Comparison of ENCODE assay signal across 8 cellular contexts in the genomic region with DNA sequence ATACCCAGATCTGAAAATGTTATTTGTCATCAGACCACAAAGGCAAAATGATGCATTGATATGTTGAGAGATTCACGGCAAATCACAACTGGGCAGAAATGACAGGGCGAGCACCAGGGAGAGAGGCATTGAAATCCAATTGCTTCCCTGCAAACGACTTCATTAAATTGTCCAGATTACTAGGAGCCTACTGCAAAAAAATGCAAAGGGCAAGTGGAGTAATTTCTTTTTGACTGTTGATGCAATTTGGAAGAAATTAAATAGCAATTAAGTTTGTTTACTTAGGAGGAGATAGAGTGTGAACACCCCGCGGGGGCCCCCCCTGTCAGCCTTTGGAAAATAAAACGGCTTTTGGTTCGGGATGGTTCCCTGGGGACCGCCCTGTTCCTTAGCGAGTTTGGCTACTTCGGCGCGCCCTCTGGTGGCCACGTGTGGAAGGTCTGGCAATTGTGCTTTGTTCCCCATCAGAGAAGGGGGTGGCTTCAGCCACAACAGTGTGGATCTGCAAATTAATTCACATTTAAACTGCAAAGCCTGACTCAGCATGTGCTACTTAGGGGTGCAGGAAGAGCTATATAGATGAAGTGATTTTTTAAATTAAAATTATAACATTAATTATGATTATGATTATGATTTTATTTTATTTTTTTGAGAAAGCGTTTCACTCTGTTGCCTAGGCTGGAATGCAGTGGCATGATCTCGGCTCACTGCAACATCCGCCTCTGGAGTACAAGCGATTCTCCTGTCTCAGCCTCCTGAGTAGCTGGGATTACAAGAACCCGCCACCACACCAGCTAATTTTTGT. TPM values are rescaled to one million over a fixed set of nuclear protein-coding genes. Genes with fewer than 3 reads are reported as not detected.
A peak's percentile ranks its signal among the peaks of the same experiment; 100 is the strongest.
DNase-seq lines count a peak whose midpoint lies in the region; ATAC-seq, FAIRE-seq and TF ChIP-seq lines count a peak whose summit lies in the region.

No MANE protein-coding gene starts in this region.

- no peaks in the 10 kb centered on the region for H3K36me3 ChIP-seq in spleen

- 25 to 29% (median 25%) methylated on average over 18 of the region's 18 CpGs for WGBS in spleen, 5 donors

- H3K9me3 ChIP-seq in spleen, result no peaks in the 10 kb centered on the region

- TF ChIP-seq POLR2A in spleen (IDR thresholded peaks at IDR 0.05), result no peak

- intact Hi-C loops in MCF 10A (cut with micrococcal nuclease) (loop anchor here (1.0 to 10.0 kb wide), 3 partner anchors 42 to 168 kb away; a partner anchor contains a TSS), spleen (cut with DNase I; ENCODE audit: low total_unique reads) (loop anchor here (10.0 kb wide), 1 partner anchor 164 kb away; a partner anchor contains a TSS)

- no peak for ATAC-seq in HG03039 (IDR thresholded peaks at IDR 0.05; ENCODE audit: unreplicated experiment)

- H3K36me3 Mint-ChIP-seq in MCF 10A (ENCODE audit: insufficient read depth, unreplicated experiment), result no peaks in the 10 kb centered on the region

- H3K27ac Mint-ChIP-seq in MCF 10A (ENCODE audit: low read depth, unreplicated experiment), result no peak overlapping the region

- POLR2A ChIA-PET in MCF 10A (lab: Yijun Ruan, JAX), result interaction anchor here (0.6 to 1.5 kb wide), 7 partner anchors 10 to 648 kb away, joined by 3 to 4 read pairs (median 3); no protein-coding TSS in a partner anchor

- H3K4me1 ChIP-seq in spleen, result peaks cover 0 to 9% (median 7%) of the 10 kb centered on the region in 6 donors

- BruUV-seq in MCF 10A (replicated peaks; lab: Mats Ljungman, UMichigan), result no TSS peak

- peak overlapping the region in 4 of 8 donors; percentile 15 to 63 (median 28) for H3K4me3 ChIP-seq in spleen

- DNase-seq in GM18507 (ENCODE audit: extremely low spot score, insufficient read length, low read depth) (peak; percentile 64), NCI-H2107 (lab: John Stamatoyannopoulos, UW) (peak; percentile 46), MCF 10A (ENCODE audit: unreplicated experiment) (peak; percentile 81), inferior parietal cortex (ENCODE audit: extremely low spot score) (peak; percentile 95), spleen (peak; percentile 94)

- no peaks in the 10 kb centered on the region for H3K9me3 Mint-ChIP-seq in MCF 10A (ENCODE audit: unreplicated experiment)

- TF ChIP-seq CTCF in 22Rv1 (IDR thresholded peaks at IDR 0.05) (peak; percentile 97), VCaP (conservative IDR thresholded peaks at IDR 0.05) (peak; percentile 87), MCF 10A (IDR thresholded peaks at IDR 0.05; ENCODE audit: unreplicated experiment) (peak; percentile 82), spleen (IDR thresholded peaks at IDR 0.05 in 8 of 11, conservative IDR thresholded peaks at IDR 0.05 in 3 of 11) (peak; percentile 66 to 96 (median 92))

- CTCF ChIA-PET in MCF 10A (lab: Yijun Ruan, JAX), result interaction anchor here (0.6 to 2.9 kb wide), 39 partner anchors 10 to 179 kb away, joined by 3 to 19 read pairs (median 4); a partner anchor contains a TSS

- H3K27me3 ChIP-seq in spleen (replicated peaks in 1 of 7), result no peaks in the 10 kb centered on the region

- no peaks in the 10 kb centered on the region for H3K27me3 Mint-ChIP-seq in MCF 10A (ENCODE audit: insufficient read depth, unreplicated experiment)

- no peak overlapping the region for H3K27ac ChIP-seq in 22Rv1
- no peak overlapping the region for H3K27ac ChIP-seq in VCaP
- H3K27ac ChIP-seq in spleen, result no peak overlapping the region

- H3K4me1 Mint-ChIP-seq in MCF 10A (ENCODE audit: insufficient read depth, unreplicated experiment), result peaks cover 6% of the 10 kb centered on the region

- no peak overlapping the region for H3K4me3 Mint-ChIP-seq in MCF 10A (ENCODE audit: unreplicated experiment)

- peak; percentile 68 for FAIRE-seq in GM18507 (lab: Jason Lieb, UNC)

RNA-seq across cellular contexts. Expression of a gene that starts 14.5 kb away (rescaled TPM):
- total RNA-seq in MCF 10A (2022) (4.1 and 6.0 TPM in 2 replicates), spleen (under 1 TPM; 0.23 to 0.60 (median 0.37) TPM)
- under 1 TPM; 0.15 to 0.38 (median 0.20) TPM for polyA plus RNA-seq in spleen

RNA-seq across cellular contexts. Expression of a gene that starts 43.0 kb away (rescaled TPM):
- total RNA-seq in MCF 10A (2022) (104 and 110 TPM in 2 replicates), spleen (100 to 1,000 TPM; 104 to 154 (median 117) TPM)
- 10 to 100 TPM in 1 of 3 donors, 1 to 10 TPM in 2; 8.4 to 11.5 (median 8.6) TPM for polyA plus RNA-seq in spleen
